19 cellular contexts compared by ENCODE assay signal in genomic region chr1:96632045-96632664, GRCh38.
DNase-seq lines count a peak whose midpoint lies in the region; ATAC-seq and TF ChIP-seq lines count a peak whose summit lies in the region.
"Had no signal": no experiment of that assay in that cellular context is flagged by ENCODE, and none has a peak within 500 bp of the region (broad histone marks: within the 10 kb centered on the region; RNA-seq: fewer than 3 reads in every experiment).

No MANE protein-coding gene starts in this region.

- H3K27me3 Mint-ChIP-seq in Caco-2 (ENCODE audit: insufficient read depth, unreplicated experiment) (no peaks in the 10 kb centered on the region), endodermal cell (ENCODE audit: insufficient read depth) (no peaks in the 10 kb centered on the region), neural progenitor cell (ENCODE audit: insufficient read depth, low read depth) (peaks cover 3% of the 10 kb centered on the region), type B pancreatic cell (no peaks in the 10 kb centered on the region)
- H3K27me3 Mint-ChIP-seq: CD4-positive, CD25-positive, alpha-beta regulatory T cell had no signal

- H3K4me1 Mint-ChIP-seq in Caco-2 (ENCODE audit: low read depth, unreplicated experiment) (peaks cover 13% of the 10 kb centered on the region), endodermal cell (peaks cover 18% of the 10 kb centered on the region), neural progenitor cell (peaks cover 7% of the 10 kb centered on the region), type B pancreatic cell (ENCODE audit: unreplicated experiment) (peaks cover 6% of the 10 kb centered on the region)
- H3K4me1 Mint-ChIP-seq: CD4-positive, CD25-positive, alpha-beta regulatory T cell; CD8-positive, alpha-beta memory T cell had no signal

- POLR2A ChIA-PET in Caco-2 (lab: Charles Lee): no interaction called here

- H3K9ac ChIP-seq in HUES48 (ENCODE audit: low read depth, low read length): no peak overlapping the region
- H3K9ac ChIP-seq in endodermal cell (ENCODE audit: extremely low read depth, low read length, poor library complexity, severe bottlenecking): no peak overlapping the region
- no peak overlapping the region for H3K9ac ChIP-seq in neural progenitor cell
- H3K9ac ChIP-seq: GM23248 had no signal

- H3K27ac Mint-ChIP-seq in Caco-2 (ENCODE audit: unreplicated experiment) (peak overlapping the region; percentile 24), endodermal cell (peak overlapping the region; percentile 11), neural progenitor cell (peak overlapping the region; percentile 91), type B pancreatic cell (no peak overlapping the region)
- H3K27ac Mint-ChIP-seq: CD4-positive, CD25-positive, alpha-beta regulatory T cell; CD8-positive, alpha-beta memory T cell had no signal

- H3K4me2 ChIP-seq in neural progenitor cell: no peak overlapping the region

- WGBS in endodermal cell (ENCODE audit: insufficient coverage in 1 of 2, insufficient read length in 1 of 2), 2 experiments: 82% methylated on average over 1 of the region's 1 CpG; no CpG with 5 or more reads in 1 of the 2 experiments

- ATAC-seq in GM21367 (IDR thresholded peaks at IDR 0.05; ENCODE audit: unreplicated experiment): no peak
- no peak for ATAC-seq in GM18868 (IDR thresholded peaks at IDR 0.05; ENCODE audit: unreplicated experiment)

- H3K27me3 ChIP-seq in Caco-2 (replicated peaks; ENCODE audit: control insufficient read depth, insufficient read depth, low read length): no peaks in the 10 kb centered on the region
- no peaks in the 10 kb centered on the region for H3K27me3 ChIP-seq in HUES48 (ENCODE audit: control insufficient read depth, insufficient read depth, low read length)
- H3K27me3 ChIP-seq in endodermal cell (ENCODE audit: control insufficient read depth, insufficient read depth, low read length, poor library complexity, severe bottlenecking): no peaks in the 10 kb centered on the region
- no peaks in the 10 kb centered on the region for H3K27me3 ChIP-seq in neural progenitor cell
- H3K27me3 ChIP-seq: BE2C had no signal

- TF ChIP-seq CTCF in Caco-2 (IDR thresholded peaks at IDR 0.05; ENCODE audit: insufficient read depth in 1 of 2, low read depth in 1 of 2, low read length in 1 of 2, severe bottlenecking in 1 of 2, unreplicated experiment in 1 of 2): no peak
- TF ChIP-seq CTCF in endodermal cell (conservative IDR thresholded peaks at IDR 0.05): no peak
- TF ChIP-seq CTCF in neural progenitor cell (IDR thresholded peaks at IDR 0.05): no peak
- TF ChIP-seq CTCF in type B pancreatic cell (conservative IDR thresholded peaks at IDR 0.05): no peak

- H3K27ac ChIP-seq in HUES48 (ENCODE audit: low read depth, low read length) (peak overlapping the region; percentile 71), endodermal cell (ENCODE audit: low read depth, low read length) (peak overlapping the region; percentile 24), neural progenitor cell (no peak overlapping the region)
- H3K27ac ChIP-seq: GM23248, HL-60 had no signal

- H3F3A ChIP-seq in neural progenitor cell (ENCODE audit: low read depth): no peaks in the 10 kb centered on the region

- CTCF ChIA-PET in Caco-2 (lab: Charles Lee): no interaction called here

- H2AFZ ChIP-seq in neural progenitor cell (replicated peaks): no peak overlapping the region
- H2AFZ ChIP-seq: GM23248 had no signal

- no peaks in the 10 kb centered on the region for H4K20me1 ChIP-seq in neural progenitor cell (ENCODE audit: low read depth)

- H3K9me3 Mint-ChIP-seq in Caco-2 (ENCODE audit: unreplicated experiment) (no peaks in the 10 kb centered on the region), endodermal cell (no peaks in the 10 kb centered on the region), neural progenitor cell (no peaks in the 10 kb centered on the region), type B pancreatic cell (no peaks in the 10 kb centered on the region)
- H3K9me3 Mint-ChIP-seq: CD4-positive, CD25-positive, alpha-beta regulatory T cell; CD8-positive, alpha-beta memory T cell had no signal

- no TSS peak for BruUV-seq in Caco-2 (replicated peaks; lab: Mats Ljungman, UMichigan)

- H3K36me3 ChIP-seq in Caco-2 (ENCODE audit: control insufficient read depth, insufficient read depth, low read length) (no peaks in the 10 kb centered on the region), HUES48 (ENCODE audit: control insufficient read depth, insufficient read depth, low read length) (no peaks in the 10 kb centered on the region), endodermal cell (ENCODE audit: control insufficient read depth, insufficient read depth, low read length) (no peaks in the 10 kb centered on the region), neural progenitor cell (no peaks in the 10 kb centered on the region)
- H3K36me3 ChIP-seq: BE2C, HAP-1 had no signal

- H3K4me3 Mint-ChIP-seq in Caco-2 (ENCODE audit: unreplicated experiment): no peak overlapping the region
- H3K4me3 Mint-ChIP-seq in endodermal cell: no peak overlapping the region
- no peak overlapping the region for H3K4me3 Mint-ChIP-seq in neural progenitor cell
- no peak overlapping the region for H3K4me3 Mint-ChIP-seq in type B pancreatic cell
- H3K4me3 Mint-ChIP-seq: CD4-positive, CD25-positive, alpha-beta regulatory T cell; CD8-positive, alpha-beta memory T cell had no signal

- H3K9me3 ChIP-seq in Caco-2: no peaks in the 10 kb centered on the region
- no peaks in the 10 kb centered on the region for H3K9me3 ChIP-seq in HUES48 (ENCODE audit: control insufficient read depth, insufficient read depth, low read length)
- no peaks in the 10 kb centered on the region for H3K9me3 ChIP-seq in endodermal cell (ENCODE audit: control insufficient read depth, low read length)
- H3K9me3 ChIP-seq in neural progenitor cell (ENCODE audit: low read depth): no peaks in the 10 kb centered on the region
- H3K9me3 ChIP-seq: BE2C, HAP-1 had no signal

- H3K36me3 Mint-ChIP-seq in Caco-2 (ENCODE audit: insufficient read depth, unreplicated experiment) (no peaks in the 10 kb centered on the region), endodermal cell (ENCODE audit: low read depth) (no peaks in the 10 kb centered on the region), neural progenitor cell (no peaks in the 10 kb centered on the region), type B pancreatic cell (no peaks in the 10 kb centered on the region)
- H3K36me3 Mint-ChIP-seq: CD4-positive, CD25-positive, alpha-beta regulatory T cell; CD8-positive, alpha-beta memory T cell had no signal

- H3K79me2 ChIP-seq in neural progenitor cell (ENCODE audit: low read depth): no peaks in the 10 kb centered on the region

- DNase-seq in Caco-2 (peak; percentile 37 to 48), endodermal cell (no peak), neural progenitor cell (ENCODE audit: low spot score) (no peak), type B pancreatic cell (ENCODE audit: extremely low spot score, unreplicated experiment) (no peak)
- DNase-seq: ACHN; BE2C; C1 segment of cervical spinal cord; CD4-positive, CD25-positive, alpha-beta regulatory T cell; CD8-positive, alpha-beta memory T cell; COR-L47; DMS79 treated with DMSO at 0.1 percent for 48 hours; GF-D8; GM23248; KG1 had no signal

- peaks cover 4% of the 10 kb centered on the region for H3K4me1 ChIP-seq in Caco-2
- no peaks in the 10 kb centered on the region for H3K4me1 ChIP-seq in HUES48 (ENCODE audit: control insufficient read depth, insufficient read depth, low read length)
- H3K4me1 ChIP-seq in endodermal cell (ENCODE audit: control insufficient read depth, insufficient read depth, low read length): peaks cover 8% of the 10 kb centered on the region
- H3K4me1 ChIP-seq in neural progenitor cell: no peaks in the 10 kb centered on the region
- H3K4me1 ChIP-seq: BE2C had no signal

- intact Hi-C loops in Caco-2 (cut with micrococcal nuclease; ENCODE audit: unreplicated experiment): no loop called here

- no peak overlapping the region for H3K4me3 ChIP-seq in Caco-2 (ENCODE audit: low read depth, low read length)
- no peak overlapping the region for H3K4me3 ChIP-seq in HUES48 (ENCODE audit: low read depth, low read length)
- H3K4me3 ChIP-seq in endodermal cell (ENCODE audit: low read length): peak overlapping the region; percentile 11
- H3K4me3 ChIP-seq in neural progenitor cell: no peak overlapping the region
- H3K4me3 ChIP-seq: GM23248, HAP-1 had no signal

Comparison
In these comparisons a context has a peak if more than half of its experiments do, and no peak if none do; other contexts are left out.
1. DNase-seq: peak in Caco-2 (2 of 2); none in endodermal cell (single experiment), neural progenitor cell (single experiment) and type B pancreatic cell (single experiment).